ENCODE assay signal across 1 cellular context in the genomic region with DNA sequence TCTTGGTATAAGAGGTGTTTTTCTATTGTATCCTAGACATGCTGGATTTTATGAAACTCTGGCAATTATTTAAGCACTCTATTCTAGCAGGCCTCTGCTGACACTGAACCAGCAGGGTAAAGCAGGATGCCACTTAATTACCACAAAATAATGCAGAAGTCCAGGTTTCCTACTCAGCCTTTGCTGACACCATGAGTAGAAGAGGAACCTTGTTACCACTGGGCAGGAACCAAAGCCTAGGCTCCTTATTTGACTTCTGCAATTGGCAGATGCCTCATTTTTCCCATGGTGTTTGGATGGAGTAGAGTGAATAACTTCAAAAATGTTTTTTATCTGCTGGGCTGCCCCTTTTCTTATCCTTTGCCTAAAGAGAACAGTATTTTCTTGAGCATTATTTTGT.
TF ChIP-seq lines count a peak whose summit lies in the region.

No MANE protein-coding gene starts in this region.

TF ChIP-seq in HepG2, 621 proteins besides CTCF, POLR2A, EP300 and RAD21 (continued from another document):
- TF ChIP-seq, protein P1, sequence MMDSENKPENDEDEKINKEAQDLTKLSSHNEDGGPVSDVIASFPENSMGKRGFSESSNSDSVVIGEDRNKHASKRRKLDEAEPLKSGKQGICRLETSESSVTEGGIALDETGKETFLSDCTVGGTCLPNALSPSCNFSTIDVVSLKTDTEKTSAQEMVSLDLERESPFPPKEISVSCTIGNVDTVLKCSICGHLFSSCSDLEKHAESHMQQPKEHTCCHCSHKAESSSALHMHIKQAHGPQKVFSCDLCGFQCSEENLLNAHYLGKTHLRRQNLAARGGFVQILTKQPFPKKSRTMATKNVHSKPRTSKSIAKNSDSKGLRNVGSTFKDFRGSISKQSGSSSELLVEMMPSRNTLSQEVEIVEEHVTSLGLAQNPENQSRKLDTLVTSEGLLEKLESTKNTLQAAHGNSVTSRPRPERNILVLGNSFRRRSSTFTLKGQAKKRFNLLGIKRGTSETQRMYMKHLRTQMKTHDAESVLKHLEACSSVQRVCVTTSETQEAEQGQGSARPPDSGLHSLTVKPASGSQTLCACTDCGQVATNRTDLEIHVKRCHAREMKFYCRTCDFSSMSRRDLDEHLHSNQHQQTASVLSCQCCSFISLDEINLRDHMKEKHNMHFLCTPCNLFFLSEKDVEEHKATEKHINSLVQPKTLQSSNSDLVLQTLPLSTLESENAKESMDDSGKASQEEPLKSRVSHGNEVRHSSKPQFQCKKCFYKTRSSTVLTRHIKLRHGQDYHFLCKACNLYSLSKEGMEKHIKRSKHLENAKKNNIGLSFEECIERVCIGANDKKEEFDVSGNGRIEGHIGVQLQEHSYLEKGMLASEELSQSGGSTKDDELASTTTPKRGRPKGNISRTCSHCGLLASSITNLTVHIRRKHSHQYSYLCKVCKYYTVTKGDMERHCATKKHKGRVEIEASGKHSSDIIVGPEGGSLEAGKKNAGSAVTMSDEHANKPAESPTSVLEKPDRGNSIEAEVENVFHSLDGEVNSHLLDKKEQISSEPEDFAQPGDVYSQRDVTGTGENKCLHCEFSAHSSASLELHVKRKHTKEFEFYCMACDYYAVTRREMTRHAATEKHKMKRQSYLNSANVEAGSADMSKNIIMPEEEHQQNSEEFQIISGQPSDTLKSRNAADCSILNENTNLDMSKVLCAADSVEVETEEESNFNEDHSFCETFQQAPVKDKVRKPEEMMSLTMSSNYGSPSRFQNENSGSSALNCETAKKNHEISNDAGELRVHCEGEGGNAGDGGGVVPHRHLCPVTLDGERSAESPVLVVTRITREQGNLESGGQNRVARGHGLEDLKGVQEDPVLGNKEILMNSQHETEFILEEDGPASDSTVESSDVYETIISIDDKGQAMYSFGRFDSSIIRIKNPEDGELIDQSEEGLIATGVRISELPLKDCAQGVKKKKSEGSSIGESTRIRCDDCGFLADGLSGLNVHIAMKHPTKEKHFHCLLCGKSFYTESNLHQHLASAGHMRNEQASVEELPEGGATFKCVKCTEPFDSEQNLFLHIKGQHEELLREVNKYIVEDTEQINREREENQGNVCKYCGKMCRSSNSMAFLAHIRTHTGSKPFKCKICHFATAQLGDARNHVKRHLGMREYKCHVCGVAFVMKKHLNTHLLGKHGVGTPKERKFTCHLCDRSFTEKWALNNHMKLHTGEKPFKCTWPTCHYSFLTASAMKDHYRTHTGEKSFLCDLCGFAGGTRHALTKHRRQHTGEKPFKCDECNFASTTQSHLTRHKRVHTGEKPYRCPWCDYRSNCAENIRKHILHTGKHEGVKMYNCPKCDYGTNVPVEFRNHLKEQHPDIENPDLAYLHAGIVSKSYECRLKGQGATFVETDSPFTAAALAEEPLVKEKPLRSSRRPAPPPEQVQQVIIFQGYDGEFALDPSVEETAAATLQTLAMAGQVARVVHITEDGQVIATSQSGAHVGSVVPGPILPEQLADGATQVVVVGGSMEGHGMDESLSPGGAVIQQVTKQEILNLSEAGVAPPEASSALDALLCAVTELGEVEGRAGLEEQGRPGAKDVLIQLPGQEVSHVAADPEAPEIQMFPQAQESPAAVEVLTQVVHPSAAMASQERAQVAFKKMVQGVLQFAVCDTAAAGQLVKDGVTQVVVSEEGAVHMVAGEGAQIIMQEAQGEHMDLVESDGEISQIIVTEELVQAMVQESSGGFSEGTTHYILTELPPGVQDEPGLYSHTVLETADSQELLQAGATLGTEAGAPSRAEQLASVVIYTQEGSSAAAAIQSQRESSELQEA (CRISPR knock-in tag; IDR thresholded peaks at IDR 0.05; ENCODE audit: not compliant biosample characterization), result no peak
- TF ChIP-seq, protein P2, sequence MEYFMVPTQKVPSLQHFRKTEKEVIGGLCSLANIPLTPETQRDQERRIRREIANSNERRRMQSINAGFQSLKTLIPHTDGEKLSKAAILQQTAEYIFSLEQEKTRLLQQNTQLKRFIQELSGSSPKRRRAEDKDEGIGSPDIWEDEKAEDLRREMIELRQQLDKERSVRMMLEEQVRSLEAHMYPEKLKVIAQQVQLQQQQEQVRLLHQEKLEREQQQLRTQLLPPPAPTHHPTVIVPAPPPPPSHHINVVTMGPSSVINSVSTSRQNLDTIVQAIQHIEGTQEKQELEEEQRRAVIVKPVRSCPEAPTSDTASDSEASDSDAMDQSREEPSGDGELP (IDR thresholded peaks at IDR 0.05; ENCODE audit: borderline replicate concordance, low read depth), result no peak
- TF ChIP-seq ZNF816 (CRISPR knock-in tag; IDR thresholded peaks at IDR 0.05; ENCODE audit: borderline replicate concordance) (no peak), ZNF30 (CRISPR knock-in tag; IDR thresholded peaks at IDR 0.05) (no peak), ZNF567 (CRISPR knock-in tag; IDR thresholded peaks at IDR 0.05; ENCODE audit: borderline replicate concordance) (no peak), WIZ (CRISPR knock-in tag; IDR thresholded peaks at IDR 0.05) (no peak), POLR2G (IDR thresholded peaks at IDR 0.05; ENCODE audit: low read depth, low read length) (no peak), SP1 (IDR thresholded peaks at IDR 0.05) (no peak), SP1 (CRISPR knock-in tag; IDR thresholded peaks at IDR 0.05) (no peak), JDP2 (CRISPR knock-in tag; IDR thresholded peaks at IDR 0.05; ENCODE audit: borderline replicate concordance) (no peak)
- TF ChIP-seq, protein P3, sequence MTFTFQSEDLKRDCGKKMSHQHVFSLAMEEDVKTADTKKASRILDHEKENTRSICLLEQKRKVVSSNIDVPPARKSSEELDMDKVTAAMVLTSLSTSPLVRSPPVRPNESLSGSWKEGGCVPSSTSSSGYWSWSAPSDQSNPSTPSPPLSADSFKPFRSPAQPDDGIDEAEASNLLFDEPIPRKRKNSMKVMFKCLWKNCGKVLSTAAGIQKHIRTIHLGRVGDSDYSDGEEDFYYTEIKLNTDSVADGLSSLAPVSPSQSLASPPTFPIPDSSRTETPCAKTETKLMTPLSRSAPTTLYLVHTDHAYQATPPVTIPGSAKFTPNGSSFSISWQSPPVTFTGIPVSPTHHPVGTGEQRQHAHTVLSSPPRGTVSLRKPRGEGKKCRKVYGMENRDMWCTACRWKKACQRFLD (CRISPR knock-in tag; IDR thresholded peaks at IDR 0.05; ENCODE audit: borderline replicate concordance), result no peak
- TF ChIP-seq, protein P4, sequence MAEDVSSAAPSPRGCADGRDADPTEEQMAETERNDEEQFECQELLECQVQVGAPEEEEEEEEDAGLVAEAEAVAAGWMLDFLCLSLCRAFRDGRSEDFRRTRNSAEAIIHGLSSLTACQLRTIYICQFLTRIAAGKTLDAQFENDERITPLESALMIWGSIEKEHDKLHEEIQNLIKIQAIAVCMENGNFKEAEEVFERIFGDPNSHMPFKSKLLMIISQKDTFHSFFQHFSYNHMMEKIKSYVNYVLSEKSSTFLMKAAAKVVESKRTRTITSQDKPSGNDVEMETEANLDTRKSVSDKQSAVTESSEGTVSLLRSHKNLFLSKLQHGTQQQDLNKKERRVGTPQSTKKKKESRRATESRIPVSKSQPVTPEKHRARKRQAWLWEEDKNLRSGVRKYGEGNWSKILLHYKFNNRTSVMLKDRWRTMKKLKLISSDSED (CRISPR knock-in tag; IDR thresholded peaks at IDR 0.05), result no peak
- TF ChIP-seq, protein P5, sequence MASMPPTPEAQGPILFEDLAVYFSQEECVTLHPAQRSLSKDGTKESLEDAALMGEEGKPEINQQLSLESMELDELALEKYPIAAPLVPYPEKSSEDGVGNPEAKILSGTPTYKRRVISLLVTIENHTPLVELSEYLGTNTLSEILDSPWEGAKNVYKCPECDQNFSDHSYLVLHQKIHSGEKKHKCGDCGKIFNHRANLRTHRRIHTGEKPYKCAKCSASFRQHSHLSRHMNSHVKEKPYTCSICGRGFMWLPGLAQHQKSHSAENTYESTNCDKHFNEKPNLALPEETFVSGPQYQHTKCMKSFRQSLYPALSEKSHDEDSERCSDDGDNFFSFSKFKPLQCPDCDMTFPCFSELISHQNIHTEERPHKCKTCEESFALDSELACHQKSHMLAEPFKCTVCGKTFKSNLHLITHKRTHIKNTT (CRISPR knock-in tag; IDR thresholded peaks at IDR 0.05), result no peak
- TF ChIP-seq, protein P6, sequence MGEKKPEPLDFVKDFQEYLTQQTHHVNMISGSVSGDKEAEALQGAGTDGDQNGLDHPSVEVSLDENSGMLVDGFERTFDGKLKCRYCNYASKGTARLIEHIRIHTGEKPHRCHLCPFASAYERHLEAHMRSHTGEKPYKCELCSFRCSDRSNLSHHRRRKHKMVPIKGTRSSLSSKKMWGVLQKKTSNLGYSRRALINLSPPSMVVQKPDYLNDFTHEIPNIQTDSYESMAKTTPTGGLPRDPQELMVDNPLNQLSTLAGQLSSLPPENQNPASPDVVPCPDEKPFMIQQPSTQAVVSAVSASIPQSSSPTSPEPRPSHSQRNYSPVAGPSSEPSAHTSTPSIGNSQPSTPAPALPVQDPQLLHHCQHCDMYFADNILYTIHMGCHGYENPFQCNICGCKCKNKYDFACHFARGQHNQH (CRISPR knock-in tag; IDR thresholded peaks at IDR 0.05), result no peak
